Comparison of ENCODE assay signal across 17 cellular contexts in genomic region chr22:25357606-25358420, GRCh38.
DNase-seq lines count a peak whose midpoint lies in the region; ATAC-seq and TF ChIP-seq lines count a peak whose summit lies in the region.
"Had no signal": no experiment of that assay in that cellular context is flagged by ENCODE, and none has a peak within 500 bp of the region (broad histone marks: within the 10 kb centered on the region; RNA-seq: fewer than 3 reads in every experiment).

No MANE protein-coding gene starts in this region.

- intact Hi-C loops in right cardiac atrium (cut with DNase I) = no loop called here
- intact Hi-C loops in left cardiac atrium (cut with DNase I) = no loop called here
- intact Hi-C loops in lower lobe of right lung (cut with DNase I) = no loop called here
- intact Hi-C loops in spleen (cut with DNase I; ENCODE audit: low total_unique reads) = no loop called here

- no peak for TF ChIP-seq EP300 in SK-N-SH (IDR thresholded peaks at IDR 0.05; ENCODE audit: borderline replicate concordance in 1 of 2, low read depth in 1 of 2, low read length in 1 of 2)

- no peak overlapping the region for H2AFZ ChIP-seq in SK-N-SH (ENCODE audit: low read depth)

- H3K9me3 ChIP-seq in right cardiac atrium (ENCODE audit: control insufficient read depth, low read length) = no peaks in the 10 kb centered on the region
- no peaks in the 10 kb centered on the region for H3K9me3 ChIP-seq in lower lobe of right lung
- no peaks in the 10 kb centered on the region for H3K9me3 ChIP-seq in spleen
- H3K9me3 ChIP-seq in SK-N-SH = no peaks in the 10 kb centered on the region

- H3K27ac ChIP-seq in right cardiac atrium (ENCODE audit: low read length) (no peak overlapping the region), lower lobe of right lung (no peak overlapping the region), spleen (no peak overlapping the region), SK-N-SH (ENCODE audit: low read depth in 2 of 2, low read length in 1 of 2) (no peak overlapping the region)

- no peak overlapping the region for H3K9ac ChIP-seq in SK-N-SH

- CTCF ChIA-PET in SK-N-SH (lab: Yijun Ruan, JAX) = no interaction called here

- no peak overlapping the region for H3K4me2 ChIP-seq in SK-N-SH

- POLR2A ChIA-PET in SK-N-SH (lab: Yijun Ruan, JAX) = no interaction called here

- TF ChIP-seq RAD21 in SK-N-SH (IDR thresholded peaks at IDR 0.05; ENCODE audit: low read length) = no peak

- ATAC-seq in right cardiac atrium (no peak), left cardiac atrium (no peak), lower lobe of right lung (no peak)
- ATAC-seq: K562, Right ventricle myocardium inferior had no signal

- H4K20me1 ChIP-seq in SK-N-SH (ENCODE audit: insufficient read depth) = no peaks in the 10 kb centered on the region

- H3K9me2 ChIP-seq in SK-N-SH = no peaks in the 10 kb centered on the region

- DNase-seq in right cardiac atrium (peak in 2 of 3 donors; percentile 34 to 35), left cardiac atrium (no peak), lower lobe of right lung (peak; percentile 9), spleen (peak; percentile 55), SK-N-SH (no peak), NCI-H1105 treated with DMSO at 0.1 percent for 48 hours (lab: John Stamatoyannopoulos, UW) (no peak)
- DNase-seq in central memory CD4-positive, alpha-beta T cell = no peak
- DNase-seq: AML-193; DMS 273 treated with DMSO at 0.1 percent for 48 hours; H7; NCI-H1694 treated with DMSO at 0.1 percent for 48 hours; NCI-H2107; NCI-H510A; NCI-H748 treated with DMSO at 0.1 percent for 48 hours; NK-92 treated with Interleukin-12 subunit alpha and Interleukin-12 subunit beta, amount 100 ng/mL, for 24 hours had no signal

- no peaks in the 10 kb centered on the region for H3F3A ChIP-seq in SK-N-SH (replicated peaks; ENCODE audit: insufficient read depth)

- 86% methylated on average over 7 of the region's 7 CpGs for WGBS in right cardiac atrium
- WGBS in spleen, 5 donors = 70 to 89% (median 82%) methylated on average over 3 to 7 of the region's 7 CpGs
- WGBS in SK-N-SH (ENCODE audit: low lambda C conversion rate) = no CpG with 5 or more reads among the region's 7 CpGs

- no peaks in the 10 kb centered on the region for H3K79me2 ChIP-seq in SK-N-SH (ENCODE audit: insufficient read depth)

- H3K4me3 ChIP-seq in right cardiac atrium (ENCODE audit: low read length) (no peak overlapping the region), lower lobe of right lung (no peak overlapping the region), spleen (no peak overlapping the region), SK-N-SH (ENCODE audit: low read depth in 2 of 2, low read length in 1 of 2) (no peak overlapping the region)
- H3K4me3 ChIP-seq: K562 had no signal

- TF ChIP-seq CTCF in lower lobe of right lung (IDR thresholded peaks at IDR 0.05) (no peak), spleen (IDR thresholded peaks at IDR 0.05 in 8 of 11, conservative IDR thresholded peaks at IDR 0.05 in 3 of 11) (no peak), SK-N-SH (IDR thresholded peaks at IDR 0.05) (no peak)

- H3K4me1 ChIP-seq in right cardiac atrium (ENCODE audit: control insufficient read depth, insufficient read depth, low read length) (peaks cover 2% of the 10 kb centered on the region), lower lobe of right lung (peaks cover 11% of the 10 kb centered on the region), spleen (peaks cover 0 to 13% (median 8%) of the 10 kb centered on the region in 6 donors), SK-N-SH (ENCODE audit: control insufficient read depth in 1 of 2, insufficient read depth in 2 of 2, low read depth in 1 of 2, low read length in 1 of 2) (no peaks in the 10 kb centered on the region)

- H3K27me3 ChIP-seq in right cardiac atrium (ENCODE audit: control insufficient read depth, insufficient read depth) = no peaks in the 10 kb centered on the region
- H3K27me3 ChIP-seq in lower lobe of right lung (ENCODE audit: low read depth) = no peaks in the 10 kb centered on the region
- H3K27me3 ChIP-seq in spleen (replicated peaks in 1 of 7) = no peaks in the 10 kb centered on the region
- H3K27me3 ChIP-seq in SK-N-SH (ENCODE audit: insufficient read depth) = no peaks in the 10 kb centered on the region

- no peak for TF ChIP-seq POLR2A in spleen (IDR thresholded peaks at IDR 0.05)

- H3K36me3 ChIP-seq in lower lobe of right lung (peaks cover 70% of the 10 kb centered on the region), spleen (peaks cover 4 to 86% (median 55%) of the 10 kb centered on the region in 6 donors), SK-N-SH (replicated peaks in 1 of 2; ENCODE audit: control insufficient read depth in 1 of 2, insufficient read depth in 2 of 2, low read length in 1 of 2) (peaks cover 0 to 4% of the 10 kb centered on the region in 2 experiments)

TF ChIP-seq in SK-N-SH, 30 proteins besides CTCF, POLR2A, EP300 and RAD21:
- TF ChIP-seq IRF3 (IDR thresholded peaks at IDR 0.05; ENCODE audit: low read depth, low read length) (no peak), TAF1 (IDR thresholded peaks at IDR 0.05; ENCODE audit: borderline replicate concordance, low read depth, low read length) (no peak)

Comparison
In these comparisons a context has a peak if more than half of its experiments do, and no peak if none do; other contexts are left out.
1. DNase-seq: peak in right cardiac atrium (2 of 3), lower lobe of right lung (single experiment) and spleen (single experiment); none in left cardiac atrium (single experiment), central memory CD4-positive, alpha-beta T cell (single experiment), SK-N-SH (single experiment) and NCI-H1105 treated with DMSO at 0.1 percent for 48 hours (single experiment).